In genomic region chr9:118918180-118918579, GRCh38 we compare ENCODE assay signal across 34 cellular contexts.
"Had no signal": no experiment of that assay in that cellular context is flagged by ENCODE, and none has a peak within 500 bp of the region (broad histone marks: within the 10 kb centered on the region; RNA-seq: fewer than 3 reads in every experiment).

No MANE protein-coding gene starts in this region.

- DNase-seq: Karpas-422, Kasumi-1, MG63, MM.1S, MV-4-11, NCI-H1048, NCI-H1092, NCI-H1092 treated with DMSO at 0.1 percent for 48 hours, NCI-H1105, NCI-H1105 treated with DMSO at 0.1 percent for 48 hours, NCI-H1417, NCI-H1417 treated with DMSO at 0.1 percent for 48 hours, NCI-H1436, NCI-H1436 treated with DMSO at 0.1 percent for 48 hours, NCI-H146, NCI-H1694, NCI-H1694 treated with DMSO at 0.1 percent for 48 hours, NCI-H187, NCI-H187 treated with DMSO at 0.1 percent for 48 hours, NCI-H1930, NCI-H2029, NCI-H2029 treated with DMSO at 0.1 percent for 48 hours, NCI-H2081, NCI-H2081 treated with DMSO at 0.1 percent for 48 hours, NCI-H2107, NCI-H2171, NCI-H2171 treated with DMSO at 0.1 percent for 48 hours, NCI-H2227 treated with DMSO at 0.1 percent for 48 hours, NCI-H226, NCI-H345, NCI-H446, NCI-H446 treated with DMSO at 0.1 percent for 48 hours, NCI-H510A, NCI-H510A treated with DMSO at 0.1 percent for 48 hours had no signal

- H3K36me3 ChIP-seq: MG63 had no signal

- H3K27me3 ChIP-seq: MG63 had no signal

- H3K4me3 ChIP-seq: MG63 had no signal
